8 cellular contexts compared by ENCODE assay signal in the genomic region with DNA sequence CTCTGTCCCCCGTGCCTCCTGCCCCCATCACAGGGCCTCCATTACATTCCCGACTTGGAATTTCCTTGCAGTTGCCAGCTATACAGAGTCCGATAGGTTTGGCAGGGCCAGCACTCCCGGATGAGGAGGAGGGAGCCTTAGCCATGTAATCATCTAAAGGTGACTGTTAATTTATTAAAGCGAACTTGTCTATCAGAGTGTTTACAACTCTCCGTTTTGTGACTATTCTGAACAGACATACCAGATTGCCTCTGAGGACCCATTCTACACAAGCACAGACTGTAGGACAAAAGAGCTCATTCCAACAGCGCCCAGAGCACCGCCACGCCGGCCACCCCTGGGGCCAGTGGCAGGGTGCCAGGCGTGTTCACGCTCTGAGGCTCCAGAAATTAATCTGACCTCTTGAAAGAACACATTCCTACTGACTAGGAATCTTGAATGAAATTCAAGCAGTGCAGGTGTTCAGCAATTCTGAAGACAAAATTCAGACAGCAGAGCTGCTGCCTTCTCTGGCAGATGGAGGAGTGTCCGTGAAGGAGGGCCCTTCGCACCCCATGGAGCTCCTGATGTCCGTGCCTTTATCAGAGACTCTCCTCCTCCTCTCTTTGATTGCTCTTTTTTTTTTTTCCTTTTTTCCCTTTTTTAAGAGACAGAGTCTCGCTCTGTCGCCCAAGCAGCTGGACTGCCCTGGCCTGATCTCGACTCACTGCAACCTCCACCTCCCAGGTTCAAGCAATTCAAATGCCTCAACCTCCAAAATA. TPM values are rescaled to one million over a fixed set of nuclear protein-coding genes. Genes with fewer than 3 reads are reported as not detected.
DNase-seq lines count a peak whose midpoint lies in the region; ATAC-seq, FAIRE-seq and TF ChIP-seq lines count a peak whose summit lies in the region.

No MANE protein-coding gene starts in this region.

- H2BK120ac ChIP-seq in IMR-90 (ENCODE audit: low read depth, low read length), result peak overlapping the region; percentile 79

- H3K27me3 ChIP-seq in IMR-90 (ENCODE audit: control insufficient read depth, insufficient read depth, low read length) (no peaks in the 10 kb centered on the region), body of pancreas (no peaks in the 10 kb centered on the region), keratinocyte (ENCODE audit: control insufficient read depth, extremely low read depth, insufficient read depth, low read length) (no peaks in the 10 kb centered on the region), subcutaneous abdominal adipose tissue (ENCODE audit: control insufficient read depth in 5 of 5, insufficient read depth in 4 of 5, low read length in 5 of 5) (peaks cover 0 to 2% (median 0%) of the 10 kb centered on the region in 5 donors), MM.1S (replicated peaks; ENCODE audit: insufficient read depth, low read length) (no peaks in the 10 kb centered on the region), BE2C (no peaks in the 10 kb centered on the region)

- H3K9me2 ChIP-seq in MM.1S (replicated peaks; ENCODE audit: insufficient read depth, low read length), result no peaks in the 10 kb centered on the region

- no peaks in the 10 kb centered on the region for H3K36me3 ChIP-seq in IMR-90 (ENCODE audit: control insufficient read depth, insufficient read depth, low read length)
- H3K36me3 ChIP-seq in body of pancreas (replicated peaks in 1 of 2; ENCODE audit: insufficient read depth in 1 of 2, low read depth in 2 of 2), result no peaks in the 10 kb centered on the region
- no peaks in the 10 kb centered on the region for H3K36me3 ChIP-seq in keratinocyte (ENCODE audit: control insufficient read depth in 2 of 2, extremely low read depth in 1 of 2, insufficient read depth in 2 of 2, low read length in 2 of 2)
- H3K36me3 ChIP-seq in subcutaneous abdominal adipose tissue (ENCODE audit: control insufficient read depth in 5 of 5, insufficient read depth in 5 of 5, low read length in 5 of 5), result no peaks in the 10 kb centered on the region
- H3K36me3 ChIP-seq in MM.1S (replicated peaks; ENCODE audit: insufficient read depth, low read length), result no peaks in the 10 kb centered on the region
- no peaks in the 10 kb centered on the region for H3K36me3 ChIP-seq in BE2C

- WGBS in IMR-90 (ENCODE audit: extremely low coverage in 2 of 2, insufficient read length in 1 of 2), 2 experiments, result 0% methylated on average over 1 of the region's 18 CpGs; no CpG with 5 or more reads in 1 of the 2 experiments
- 53 to 67% methylated on average over 16 to 18 of the region's 18 CpGs for WGBS in body of pancreas, 2 donors

- H3K23ac ChIP-seq in IMR-90 (ENCODE audit: low read depth, low read length), result peak overlapping the region; percentile 70; the same call in 1 of the 2 replicates

- H3K27ac ChIP-seq in IMR-90 (ENCODE audit: insufficient read depth, low read length) (peak overlapping the region; percentile 50; the same call in 1 of the 2 replicates), body of pancreas (no peak overlapping the region), keratinocyte (ENCODE audit: control insufficient read depth, insufficient read depth, low read length) (no peak overlapping the region), subcutaneous abdominal adipose tissue (ENCODE audit: low read depth, low read length) (no peak overlapping the region), MM.1S (ENCODE audit: low read length) (no peak overlapping the region)

- peak overlapping the region; percentile 44 for H4K5ac ChIP-seq in IMR-90 (ENCODE audit: low read depth, low read length)

- H4K20me1 ChIP-seq in IMR-90 (ENCODE audit: insufficient read depth, low read length) (no peaks in the 10 kb centered on the region), keratinocyte (ENCODE audit: control insufficient read depth, extremely low read depth, insufficient read depth, low read length) (no peaks in the 10 kb centered on the region), MM.1S (ENCODE audit: insufficient read depth, low read length) (no peaks in the 10 kb centered on the region)

- peak; percentile 56 for DNase-seq in IMR-90
- peak in 2 of 4 donors; percentile 34 to 36 for DNase-seq in body of pancreas
- no peak for DNase-seq in keratinocyte (ENCODE audit: low read depth, low spot score)
- no peak for DNase-seq in MM.1S
- no peak for DNase-seq in BE2C
- DNase-seq in NCI-H526 (lab: John Stamatoyannopoulos, UW), result no peak
- no peak for DNase-seq in activated CD8-positive, alpha-beta memory T cell treated with anti-CD3 and anti-CD28 coated beads, Interleukin-2, amount 50 U/mL, for 48 hours

- peaks cover 5% of the 10 kb centered on the region; the same call in 1 of the 2 replicates for H3K9me1 ChIP-seq in IMR-90 (ENCODE audit: insufficient read depth, low read length)
- no peaks in the 10 kb centered on the region for H3K9me1 ChIP-seq in keratinocyte (ENCODE audit: control insufficient read depth, extremely low read depth, insufficient read depth, low read length)

- peak overlapping the region; percentile 28 for H3K4me2 ChIP-seq in IMR-90 (ENCODE audit: low read depth, low read length)
- H3K4me2 ChIP-seq in keratinocyte (ENCODE audit: control insufficient read depth, extremely low read depth, insufficient read depth, low read depth, low read length), result peak overlapping the region; percentile 71
- H3K4me2 ChIP-seq in MM.1S (ENCODE audit: low read depth, low read length), result no peak overlapping the region

- H3F3A ChIP-seq in MM.1S (ENCODE audit: insufficient read depth, low read length), result no peaks in the 10 kb centered on the region; the same call in 1 of the 2 replicates

- in situ Hi-C loops in IMR-90 (cut with MboI; ENCODE audit: low sequenced_read_pairs), result no loop called here

- H2AFZ ChIP-seq in IMR-90 (replicated peaks; ENCODE audit: low read length, poor library complexity) (peak overlapping the region; percentile 87), keratinocyte (ENCODE audit: control insufficient read depth, low read length) (peak overlapping the region; percentile 78), MM.1S (ENCODE audit: low read length) (no peak overlapping the region)

- H4K91ac ChIP-seq in IMR-90 (ENCODE audit: insufficient read depth, low read depth, low read length), result peak overlapping the region; percentile 77

- no peaks in the 10 kb centered on the region for H3K79me2 ChIP-seq in keratinocyte (ENCODE audit: control insufficient read depth, insufficient read depth, low read length)
- no peaks in the 10 kb centered on the region for H3K79me2 ChIP-seq in MM.1S (ENCODE audit: low read length)

- no peaks in the 10 kb centered on the region for H3K79me1 ChIP-seq in IMR-90 (ENCODE audit: low read depth in 1 of 2, low read length in 2 of 2)

- H3K18ac ChIP-seq in IMR-90 (ENCODE audit: low read depth, low read length), result peak overlapping the region; percentile 74

- H3K9ac ChIP-seq in IMR-90 (ENCODE audit: low read depth, low read length) (0 out of 2 replicates have a peak overlapping the region, but pooled peaks have one; percentile 2), keratinocyte (ENCODE audit: control insufficient read depth, extremely low read depth, insufficient read depth, low read length) (peak overlapping the region; percentile 33), subcutaneous abdominal adipose tissue (ENCODE audit: low read length in 5 of 5) (no peak overlapping the region), MM.1S (ENCODE audit: low read length) (no peak overlapping the region)

- peak overlapping the region; percentile 68; the same call in 1 of the 3 replicates for H2BK15ac ChIP-seq in IMR-90 (ENCODE audit: low read depth, low read length)

- TF ChIP-seq CTCF in IMR-90 (conservative IDR thresholded peaks at IDR 0.05; ENCODE audit: low read depth, low read length), result no peak
- no peak for TF ChIP-seq CTCF in body of pancreas (IDR thresholded peaks at IDR 0.05)
- no peak for TF ChIP-seq CTCF in keratinocyte (optimal IDR thresholded peaks at IDR 0.05 in 1 of 3, IDR thresholded peaks at IDR 0.05 in 1 of 3, conservative IDR thresholded peaks at IDR 0.05 in 1 of 3; ENCODE audit: extremely low read depth in 1 of 3, insufficient read depth in 2 of 3, low read length in 3 of 3)
- TF ChIP-seq CTCF in MM.1S (IDR thresholded peaks at IDR 0.05; ENCODE audit: low read length), result no peak
- no peak for TF ChIP-seq CTCF in BE2C (IDR thresholded peaks at IDR 0.05; ENCODE audit: low read depth, low read length)

- POLR2A ChIA-PET in IMR-90 (lab: Charles Lee; ENCODE audit: unreplicated experiment), result interaction anchor here (0.7 kb wide), 1 partner anchor 139 kb away, joined by 6 read pairs; no protein-coding TSS in a partner anchor

- intact Hi-C loops in IMR-90 (cut with micrococcal nuclease), result no loop called here
- intact Hi-C loops in body of pancreas (cut with DNase I), result no loop called here

- peaks cover 11% of the 10 kb centered on the region for H3K4me1 ChIP-seq in IMR-90 (ENCODE audit: control insufficient read depth, insufficient read depth, low read length)
- no peaks in the 10 kb centered on the region for H3K4me1 ChIP-seq in body of pancreas
- H3K4me1 ChIP-seq in keratinocyte (ENCODE audit: control insufficient read depth, extremely low read depth, insufficient read depth, low read length), result peaks cover 21% of the 10 kb centered on the region
- peaks cover 0 to 13% (median 10%) of the 10 kb centered on the region in 5 donors for H3K4me1 ChIP-seq in subcutaneous abdominal adipose tissue (ENCODE audit: control insufficient read depth in 5 of 5, insufficient read depth in 5 of 5, low read length in 5 of 5)
- H3K4me1 ChIP-seq in MM.1S (ENCODE audit: low read length), result peaks cover 7% of the 10 kb centered on the region
- H3K4me1 ChIP-seq in BE2C, result no peaks in the 10 kb centered on the region

- dilution Hi-C loops in IMR-90 (cut with HindIII; ENCODE audit: low sequenced_read_pairs, unreplicated experiment) (no loop called here), keratinocyte (cut with MboI; ENCODE audit: extremely low pct_ligation_motif_present, low sequenced_read_pairs) (no loop called here)

- H2BK5ac ChIP-seq in IMR-90 (ENCODE audit: low read depth, low read length, poor library complexity, severe bottlenecking), result peak overlapping the region; percentile 78

- CTCF ChIA-PET in IMR-90 (lab: Yijun Ruan, JAX), result interaction anchor here (0.6 to 0.7 kb wide), 2 partner anchors 79 to 83 kb away, joined by 3 to 4 read pairs; partner anchors contain the start of gene TWSG1

- peak overlapping the region; percentile 20; the same call in 1 of the 2 replicates for H3K56ac ChIP-seq in IMR-90 (ENCODE audit: extremely low read depth, insufficient read depth, low read length)

- peak; percentile 86 for ATAC-seq in IMR-90 (ENCODE audit: low read depth)
- ATAC-seq in body of pancreas, result peak; percentile 47

- H2AK5ac ChIP-seq in IMR-90 (ENCODE audit: low read depth, low read length), result 0 out of 2 replicates have a peak overlapping the region, but pooled peaks have one; percentile 5

- peak; percentile 52 for FAIRE-seq in keratinocyte (lab: Jason Lieb, UNC)

- peak overlapping the region; percentile 55 for H3K4ac ChIP-seq in IMR-90 (ENCODE audit: low read depth, low read length)

- H3K9me3 ChIP-seq in IMR-90 (ENCODE audit: control insufficient read depth, insufficient read depth, low read length), result no peaks in the 10 kb centered on the region
- no peaks in the 10 kb centered on the region for H3K9me3 ChIP-seq in body of pancreas
- no peaks in the 10 kb centered on the region for H3K9me3 ChIP-seq in keratinocyte (ENCODE audit: control insufficient read depth, low read depth, low read length)
- H3K9me3 ChIP-seq in subcutaneous abdominal adipose tissue (ENCODE audit: control insufficient read depth in 5 of 5, low read length in 5 of 5), result no peaks in the 10 kb centered on the region
- no peaks in the 10 kb centered on the region for H3K9me3 ChIP-seq in MM.1S (replicated peaks; ENCODE audit: insufficient read depth, low read length)
- H3K9me3 ChIP-seq in BE2C, result no peaks in the 10 kb centered on the region

- TF ChIP-seq POLR2A in IMR-90 (IDR thresholded peaks at IDR 0.05; ENCODE audit: low read depth, low read length) (no peak), body of pancreas (IDR thresholded peaks at IDR 0.05) (no peak)

- H2AK9ac ChIP-seq in IMR-90 (replicated peaks; ENCODE audit: low read depth, low read length, poor library complexity), result peak overlapping the region; percentile 33

- peak overlapping the region; percentile 41 to 88 for H4K8ac ChIP-seq in IMR-90 (ENCODE audit: low read depth in 2 of 2, low read length in 2 of 2)

- H2BK20ac ChIP-seq in IMR-90 (ENCODE audit: low read depth, low read length), result peak overlapping the region; percentile 70

- H3K4me3 ChIP-seq in IMR-90 (ENCODE audit: insufficient read depth, low read depth, low read length) (no peak overlapping the region), body of pancreas (no peak overlapping the region), keratinocyte (ENCODE audit: control insufficient read depth in 2 of 3, extremely low read depth in 1 of 3, insufficient read depth in 2 of 3, low read depth in 1 of 3, low read length in 3 of 3) (no peak overlapping the region), subcutaneous abdominal adipose tissue (ENCODE audit: low read depth in 1 of 5, low read length in 5 of 5) (peak overlapping the region; percentile 3 to 50 (median 42)), MM.1S (ENCODE audit: low read length) (no peak overlapping the region), BE2C (ENCODE audit: low read depth, low read length) (no peak overlapping the region)

- H3K14ac ChIP-seq in IMR-90 (replicated peaks; ENCODE audit: low read depth, low read length), result peak overlapping the region; percentile 35

- no peak for TF ChIP-seq RAD21 in IMR-90 (IDR thresholded peaks at IDR 0.05; ENCODE audit: low read length)

- BruUV-seq in IMR-90 (replicated peaks; lab: Mats Ljungman, UMichigan), result no TSS peak

RNA-seq across cellular contexts. Expression of gene RALBP1, which starts 58.1 kb away (rescaled TPM):
- total RNA-seq in IMR-90 (2012; rRNA removed) (38.2 and 58.9 TPM in 2 replicates), body of pancreas (10 to 100 TPM; 22.1 to 29.6 TPM)
- polyA plus RNA-seq in IMR-90 (2012; rRNA removed) (30.6 and 31.6 TPM in 2 replicates), keratinocyte (47.6 to 49.8 TPM (median 48.1 TPM) in 3 replicates)
- polyA plus RNA-seq in IMR-90 (2012; cell fraction: cytosol; rRNA removed), result 19.5 and 39.0 TPM in 2 replicates
- 18.1 and 18.9 TPM in 2 replicates for polyA plus RNA-seq in IMR-90 (2012; cell fraction: nucleus; rRNA removed; ENCODE audit: low replicate concordance)
- 155 TPM for polyA plus RNA-seq in keratinocyte (2011; ENCODE audit: low read depth)
- 51.1 and 56.1 TPM in 2 replicates for polyA plus RNA-seq in keratinocyte (2011; cell fraction: cytosol; rRNA removed)
- 34.1 and 36.4 TPM in 2 replicates for polyA plus RNA-seq in keratinocyte (2011; cell fraction: nucleus; rRNA removed)
- polyA plus RNA-seq in keratinocyte (2012; ENCODE audit: low replicate concordance), result 48.4 and 56.6 TPM in 2 replicates
- 28.2 to 47.3 TPM (median 44.7 TPM) in 3 replicates for polyA minus RNA-seq in keratinocyte
- 59.5 TPM for polyA minus RNA-seq in keratinocyte (2011; cell fraction: cytosol; rRNA and poly(A)+ RNA removed)
- 16.9 and 28.2 TPM in 2 replicates for polyA minus RNA-seq in keratinocyte (2011; cell fraction: nucleus; rRNA and poly(A)+ RNA removed)
- polyA plus RNA-seq in BE2C (2012; ENCODE audit: insufficient read depth, insufficient read length, low read depth), result 31.7 TPM

Comparison
In these comparisons a context has a peak if more than half of its experiments do, and no peak if none do; other contexts are left out.
1. H3K4me3 ChIP-seq: peak in subcutaneous abdominal adipose tissue (5 of 5); none in IMR-90 (single experiment), body of pancreas (0 of 2), keratinocyte (0 of 3), MM.1S (single experiment) and BE2C (single experiment).
2. H3K9ac ChIP-seq: peak in IMR-90 (single experiment) and keratinocyte (single experiment); none in subcutaneous abdominal adipose tissue (0 of 5) and MM.1S (single experiment).